Comparison of ENCODE assay signal across 8 cellular contexts in the genomic region with DNA sequence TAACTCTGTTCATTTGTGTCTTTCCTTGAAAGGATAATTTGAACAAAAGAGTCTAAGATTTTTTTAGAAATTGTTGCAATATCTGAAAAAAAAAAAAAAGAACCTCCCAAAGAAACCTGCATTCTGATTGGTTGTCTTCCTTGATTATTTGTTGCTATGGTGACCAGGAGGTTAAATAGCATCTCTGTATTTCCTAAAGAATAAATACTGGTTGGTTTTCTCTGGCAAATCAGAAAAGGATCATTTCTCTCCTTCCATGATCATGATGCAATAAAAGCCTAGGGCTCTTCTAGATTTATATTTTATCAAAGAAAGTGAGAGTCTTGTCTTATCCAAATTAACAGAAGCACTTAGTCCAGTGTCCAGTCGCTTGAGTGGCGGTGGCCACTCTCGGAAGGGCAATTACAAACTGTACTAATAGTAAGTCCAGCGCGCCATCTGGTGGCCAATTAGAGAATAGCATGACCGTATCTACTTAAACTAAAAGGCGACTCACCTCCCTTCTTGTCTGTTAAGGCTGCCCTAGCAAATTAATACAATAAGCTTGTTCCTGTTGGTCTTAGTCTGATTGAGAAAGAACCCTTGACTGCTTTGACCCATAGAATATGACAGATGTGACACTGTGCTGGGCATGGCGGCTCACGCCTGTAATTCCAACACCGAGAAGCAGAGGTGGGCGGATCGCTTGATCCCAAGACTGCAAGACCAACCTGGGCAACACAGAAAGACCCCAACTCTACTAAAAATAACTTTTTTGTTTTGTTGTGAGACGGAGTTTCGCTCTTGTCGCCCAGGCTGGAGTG. TPM values are rescaled to one million over a fixed set of nuclear protein-coding genes. Genes with fewer than 3 reads are reported as not detected.
DNase-seq lines count a peak whose midpoint lies in the region; ATAC-seq and TF ChIP-seq lines count a peak whose summit lies in the region.

No MANE protein-coding gene starts in this region.

- H3K14ac ChIP-seq in neuronal stem cell (ENCODE audit: low read length): no peak overlapping the region

- no peak overlapping the region for H3K23ac ChIP-seq in neuronal stem cell (ENCODE audit: low read depth, low read length, poor library complexity)

- H2BK12ac ChIP-seq in neuronal stem cell (ENCODE audit: low read length): no peak overlapping the region

- H3F3A ChIP-seq in MM.1S (ENCODE audit: insufficient read depth, low read length): no peaks in the 10 kb centered on the region

- no peaks in the 10 kb centered on the region for H3K79me2 ChIP-seq in MM.1S (ENCODE audit: low read length)

- intact Hi-C loops in stomach (cut with DNase I; ENCODE audit: low total_unique reads): no loop called here

- H3K27ac ChIP-seq in MM.1S (ENCODE audit: low read length) (no peak overlapping the region), RWPE2 (ENCODE audit: poor library complexity, severe bottlenecking) (no peak overlapping the region), neuronal stem cell (replicated peaks; ENCODE audit: low read length) (no peak overlapping the region), stomach (no peak overlapping the region)

- H2BK120ac ChIP-seq in neuronal stem cell (ENCODE audit: low read depth, low read length): no peak overlapping the region

- no peak overlapping the region for H3K18ac ChIP-seq in neuronal stem cell (ENCODE audit: low read length)

- no peaks in the 10 kb centered on the region for H3K9me2 ChIP-seq in MM.1S (replicated peaks; ENCODE audit: insufficient read depth, low read length)

- no peaks in the 10 kb centered on the region for H3K9me3 ChIP-seq in MM.1S (replicated peaks; ENCODE audit: insufficient read depth, low read length)
- H3K9me3 ChIP-seq in RWPE2 (ENCODE audit: severe bottlenecking): no peaks in the 10 kb centered on the region
- H3K9me3 ChIP-seq in neuronal stem cell (replicated peaks in 1 of 2; ENCODE audit: control insufficient read depth in 2 of 2, insufficient read depth in 1 of 2, low read depth in 1 of 2, low read length in 2 of 2): no peaks in the 10 kb centered on the region
- H3K9me3 ChIP-seq in stomach: no peaks in the 10 kb centered on the region

- peak; percentile 72 for ATAC-seq in RWPE2 (ENCODE audit: low read depth)
- ATAC-seq in GM18909 (IDR thresholded peaks at IDR 0.05; ENCODE audit: poor library complexity, unreplicated experiment): no peak

- no peak overlapping the region for H3K9ac ChIP-seq in MM.1S (ENCODE audit: low read length)
- H3K9ac ChIP-seq in neuronal stem cell (ENCODE audit: low read depth, low read length, poor library complexity): no peak overlapping the region

- TF ChIP-seq EP300 in stomach (IDR thresholded peaks at IDR 0.05): no peak

- H3K4me3 ChIP-seq in MM.1S (ENCODE audit: low read length): no peak overlapping the region
- H3K4me3 ChIP-seq in RWPE2 (ENCODE audit: severe bottlenecking): no peak overlapping the region
- H3K4me3 ChIP-seq in fibroblast of the aortic adventitia (ENCODE audit: low read depth, low read length): no peak overlapping the region
- H3K4me3 ChIP-seq in neuronal stem cell (ENCODE audit: low read length in 2 of 2): no peak overlapping the region
- no peak overlapping the region for H3K4me3 ChIP-seq in stomach

- WGBS in neuronal stem cell (ENCODE audit: extremely low coverage in 2 of 2, insufficient read length in 2 of 2, insufficient replicate concordance in 1 of 2), 2 donors: no CpG with 5 or more reads among the region's 15 CpGs
- 29 to 38% (median 34%) methylated on average over 15 of the region's 15 CpGs for WGBS in stomach, 5 donors

- no peak overlapping the region for H2BK15ac ChIP-seq in neuronal stem cell (ENCODE audit: low read length)

- no peak for TF ChIP-seq POLR2A in stomach (IDR thresholded peaks at IDR 0.05)

- H3K36me3 ChIP-seq in MM.1S (replicated peaks; ENCODE audit: insufficient read depth, low read length): no peaks in the 10 kb centered on the region
- no peaks in the 10 kb centered on the region for H3K36me3 ChIP-seq in RWPE2 (ENCODE audit: low read depth)
- H3K36me3 ChIP-seq in neuronal stem cell (replicated peaks in 1 of 2; ENCODE audit: control insufficient read depth in 2 of 2, insufficient read depth in 2 of 2, low read length in 2 of 2): no peaks in the 10 kb centered on the region
- H3K36me3 ChIP-seq in stomach: no peaks in the 10 kb centered on the region

- no peaks in the 10 kb centered on the region for H4K20me1 ChIP-seq in MM.1S (ENCODE audit: insufficient read depth, low read length)

- no peak overlapping the region for H4K8ac ChIP-seq in neuronal stem cell (ENCODE audit: low read depth, low read length)

- H3K4me2 ChIP-seq in MM.1S (ENCODE audit: low read depth, low read length) (no peak overlapping the region), neuronal stem cell (ENCODE audit: insufficient read depth, low read length, poor library complexity, severe bottlenecking) (no peak overlapping the region)

- H3K4me1 ChIP-seq in MM.1S (ENCODE audit: low read length) (no peaks in the 10 kb centered on the region), RWPE2 (ENCODE audit: insufficient read depth, poor library complexity, severe bottlenecking) (no peaks in the 10 kb centered on the region), neuronal stem cell (ENCODE audit: control insufficient read depth in 2 of 2, insufficient read depth in 1 of 2, low read depth in 1 of 2, low read length in 2 of 2) (peaks cover 0 to 3% of the 10 kb centered on the region in 2 donors), stomach (peaks cover 0 to 7% (median 2%) of the 10 kb centered on the region in 4 donors)

- TF ChIP-seq CTCF in MM.1S (IDR thresholded peaks at IDR 0.05; ENCODE audit: low read length) (peak; percentile 92), RWPE2 (IDR thresholded peaks at IDR 0.05; ENCODE audit: poor library complexity, severe bottlenecking) (peak; percentile 92), fibroblast of the aortic adventitia (IDR thresholded peaks at IDR 0.05; ENCODE audit: insufficient read depth, low read length) (peak; percentile 73), stomach (IDR thresholded peaks at IDR 0.05) (peak in 5 of 7 experiments; percentile 79 to 97 (median 94))

- H2BK5ac ChIP-seq in neuronal stem cell (ENCODE audit: low read length): no peak overlapping the region

- H4K91ac ChIP-seq in neuronal stem cell (ENCODE audit: low read depth, low read length, poor library complexity): no peak overlapping the region

- no peaks in the 10 kb centered on the region for H3K79me1 ChIP-seq in neuronal stem cell (ENCODE audit: low read depth, low read length)

- H3K4ac ChIP-seq in neuronal stem cell (ENCODE audit: low read length): no peak overlapping the region

- H2AK5ac ChIP-seq in neuronal stem cell (ENCODE audit: low read depth, low read length): peak overlapping the region; percentile 3

- DNase-seq in DMS53 treated with DMSO at 0.1 percent for 48 hours (lab: John Stamatoyannopoulos, UW; ENCODE audit: unreplicated experiment): peak; percentile 84
- DNase-seq in MM.1S: peak; percentile 88
- peak; percentile 87 for DNase-seq in RWPE2 (ENCODE audit: low spot score)
- peak; percentile 58 to 75 for DNase-seq in activated T-helper 1 cell treated with anti-CD3 and anti-CD28 coated beads, Interleukin-2, amount 50 U/mL, for 16 hours (ENCODE audit: low read depth in 1 of 2, low spot score in 1 of 2)
- DNase-seq in fibroblast of the aortic adventitia (ENCODE audit: low read depth): peak; percentile 93
- DNase-seq in neuronal stem cell (ENCODE audit: low spot score): peak; percentile 89
- DNase-seq in stomach: peak; percentile 97

- H2AFZ ChIP-seq in MM.1S (ENCODE audit: low read length): no peak overlapping the region
- no peak overlapping the region for H2AFZ ChIP-seq in neuronal stem cell (ENCODE audit: low read length)

- H3K27me3 ChIP-seq in MM.1S (replicated peaks; ENCODE audit: insufficient read depth, low read length) (peaks cover 38% of the 10 kb centered on the region), RWPE2 (ENCODE audit: insufficient read depth, poor library complexity, severe bottlenecking) (no peaks in the 10 kb centered on the region), neuronal stem cell (ENCODE audit: control insufficient read depth in 3 of 3, insufficient read depth in 3 of 3, low read depth in 1 of 3, low read length in 3 of 3) (no peaks in the 10 kb centered on the region), stomach (no peaks in the 10 kb centered on the region)

RNA-seq across cellular contexts. Expression of a gene that starts 47.0 kb away (rescaled TPM):
- total RNA-seq in fibroblast of the aortic adventitia (ENCODE audit: low replicate concordance) (1.6 and 6.3 TPM in 2 replicates), stomach (1 to 10 TPM in 2 of 5 donors, under 1 TPM in 2, not detected in 1; under 0.01 to 4.1 (median 0.72) TPM)
- polyA plus RNA-seq in neuronal stem cell (2013, experiment 1 of 2): 1.1 TPM
- 1.1 TPM for polyA plus RNA-seq in neuronal stem cell (2013, experiment 2 of 2)
- polyA plus RNA-seq in stomach: 1 to 10 TPM in 1 of 3 donors, under 1 TPM in 2; 0.40 to 1.1 (median 0.76) TPM

RNA-seq across cellular contexts. Expression of a gene that starts 58.5 kb away (rescaled TPM):
- total RNA-seq in fibroblast of the aortic adventitia (ENCODE audit: low replicate concordance) (112 and 210 TPM in 2 replicates), stomach (100 to 1,000 TPM in 4 of 5 donors, 10 to 100 TPM in 1; 94.7 to 147 (median 106) TPM)
- polyA plus RNA-seq in neuronal stem cell (2013, experiment 1 of 2): 426 TPM
- polyA plus RNA-seq in neuronal stem cell (2013, experiment 2 of 2): 419 TPM
- 100 to 1,000 TPM in 2 of 3 donors, 10 to 100 TPM in 1; 84.2 to 203 (median 174) TPM for polyA plus RNA-seq in stomach
